ENCODE assay signal across 8 cellular contexts in genomic region chr14:26130690-26131089, GRCh38.
"Had no signal": no experiment of that assay in that cellular context is flagged by ENCODE, and none has a peak within 500 bp of the region (broad histone marks: within the 10 kb centered on the region; RNA-seq: fewer than 3 reads in every experiment).

No MANE protein-coding gene starts in this region.

- H3K4me3 ChIP-seq: GM12878 had no signal

- DNase-seq: GDM1, GF-D8 had no signal

- FAIRE-seq: G401.6, GM12878, GM12891, GM12892, GM18507, GM19239 had no signal

- ATAC-seq: GM12878 had no signal
